ENCODE assay signal across 9 cellular contexts in genomic region chr6:29850011-29850553, GRCh38. TPM values are rescaled to one million over a fixed set of nuclear protein-coding genes. Genes with fewer than 3 reads are reported as not detected.
DNase-seq lines count a peak whose midpoint lies in the region; ATAC-seq, FAIRE-seq and TF ChIP-seq lines count a peak whose summit lies in the region.
"Had no signal": no experiment of that assay in that cellular context is flagged by ENCODE, and none has a peak within 500 bp of the region (broad histone marks: within the 10 kb centered on the region; RNA-seq: fewer than 3 reads in every experiment).

No MANE protein-coding gene starts in this region.

- H3K36me3 ChIP-seq in HepG2 (replicated peaks in 1 of 2; ENCODE audit: control insufficient read depth in 1 of 2, insufficient read depth in 2 of 2, low read length in 2 of 2) (no peaks in the 10 kb centered on the region), aorta (ENCODE audit: control insufficient read depth in 1 of 2, insufficient read depth in 2 of 2, low read length in 1 of 2) (no peaks in the 10 kb centered on the region)

- H3K27me3 ChIP-seq in HepG2 (ENCODE audit: control insufficient read depth in 1 of 2, insufficient read depth in 2 of 2, low read length in 2 of 2): peaks cover 0 to 1% of the 10 kb centered on the region in 2 experiments; a peak in 2 of 5 replicates
- H3K27me3 ChIP-seq in aorta (ENCODE audit: control insufficient read depth in 1 of 2, insufficient read depth in 2 of 2, low read length in 1 of 2): no peaks in the 10 kb centered on the region

- H2AFZ ChIP-seq in HepG2 (ENCODE audit: low read length): no peak overlapping the region

- H3K79me2 ChIP-seq in HepG2 (ENCODE audit: insufficient read depth, low read length): no peaks in the 10 kb centered on the region

- TF ChIP-seq EP300 in HepG2 (IDR thresholded peaks at IDR 0.05; ENCODE audit: low read depth in 2 of 2, low read length in 2 of 2) (no peak), HepG2 (CRISPR knock-in tag; IDR thresholded peaks at IDR 0.05; ENCODE audit: borderline replicate concordance) (no peak)

- H3K27ac ChIP-seq in HepG2 (ENCODE audit: extremely low read length, insufficient read depth, low read length): no peak overlapping the region
- no peak overlapping the region for H3K27ac ChIP-seq in aorta (ENCODE audit: low read depth in 1 of 2, low read length in 2 of 2)
- H3K27ac ChIP-seq: HL-60 had no signal

- no peak for FAIRE-seq in HepG2 (lab: Jason Lieb, UNC)

- H3K4me2 ChIP-seq in HepG2 (ENCODE audit: low read depth, low read length): no peak overlapping the region

- H4K20me1 ChIP-seq in HepG2 (ENCODE audit: insufficient read depth, low read length): no peaks in the 10 kb centered on the region

- intact Hi-C loops in HepG2 (cut with micrococcal nuclease; ENCODE audit: unreplicated experiment): no loop called here
- intact Hi-C loops in aorta (cut with DNase I): loop anchor here in 1 of 2 donors (10.0 kb wide), 1 partner anchor 285 kb away; the partner anchor contains the start of gene TRIM40

- TF ChIP-seq POLR2A in HepG2 (IDR thresholded peaks at IDR 0.05; ENCODE audit: insufficient read depth in 1 of 2, low read depth in 2 of 2, low read length in 2 of 2): no peak

- H3K27ac Mint-ChIP-seq in activated naive CD8-positive, alpha-beta T cell treated with anti-CD3 and anti-CD28 coated beads, Interleukin-2, amount 10 ng/mL, durations not matched to agents 7 days and 5 days: no peak overlapping the region

- peaks cover 16% of the 10 kb centered on the region for H3K4me1 Mint-ChIP-seq in activated naive CD8-positive, alpha-beta T cell treated with anti-CD3 and anti-CD28 coated beads, Interleukin-2, amount 10 ng/mL, durations not matched to agents 7 days and 5 days

- DNase-seq in stimulated activated CD4-positive, alpha-beta T cell treated with anti-CD3 and anti-CD28 coated beads, Interleukin-15, amount 100 ng/mL, for 24 hours: peak; percentile 46
- DNase-seq in stimulated activated CD4-positive, alpha-beta T cell treated with anti-CD3 and anti-CD28 coated beads, Interleukin-4, amount 100 ng/mL, for 4 hours: no peak
- DNase-seq in activated naive CD8-positive, alpha-beta T cell treated with anti-CD3 and anti-CD28 coated beads, Interleukin-2, amount 10 ng/mL, durations not matched to agents 7 days and 5 days: peak; percentile 49
- DNase-seq in HepG2 (ENCODE audit: low spot score): no peak
- no peak for DNase-seq in aorta
- DNase-seq in NCI-H2081 (lab: John Stamatoyannopoulos, UW): no peak
- no peak for DNase-seq in RPMI8226

- H3K36me3 Mint-ChIP-seq in activated naive CD8-positive, alpha-beta T cell treated with anti-CD3 and anti-CD28 coated beads, Interleukin-2, amount 10 ng/mL, durations not matched to agents 7 days and 5 days: no peaks in the 10 kb centered on the region

- H3K4me1 ChIP-seq in HepG2 (ENCODE audit: insufficient read depth, low read length): no peaks in the 10 kb centered on the region
- H3K4me1 ChIP-seq in aorta (ENCODE audit: control insufficient read depth in 1 of 2, insufficient read depth in 2 of 2, low read length in 2 of 2): no peaks in the 10 kb centered on the region

- no peaks in the 10 kb centered on the region for H3K9me3 ChIP-seq in HepG2 (ENCODE audit: low read length)
- H3K9me3 ChIP-seq in aorta (ENCODE audit: control insufficient read depth, low read length): no peaks in the 10 kb centered on the region

- H3K27me3 Mint-ChIP-seq in activated naive CD8-positive, alpha-beta T cell treated with anti-CD3 and anti-CD28 coated beads, Interleukin-2, amount 10 ng/mL, durations not matched to agents 7 days and 5 days: peaks cover 79% of the 10 kb centered on the region

- no TSS peak for BruUV-seq in HepG2 (replicated peaks; lab: Mats Ljungman, UMichigan)

- TF ChIP-seq CTCF in HepG2 (CRISPR knock-in tag; IDR thresholded peaks at IDR 0.05): no peak

- H3K4me3 Mint-ChIP-seq in activated naive CD8-positive, alpha-beta T cell treated with anti-CD3 and anti-CD28 coated beads, Interleukin-2, amount 10 ng/mL, durations not matched to agents 7 days and 5 days: peak overlapping the region; percentile 55

- POLR2A ChIA-PET in activated naive CD8-positive, alpha-beta T cell treated with anti-CD3 and anti-CD28 coated beads, Interleukin-2, amount 10 ng/mL, durations not matched to agents 7 days and 5 days (lab: Charles Lee): no interaction called here
- POLR2A ChIA-PET in HepG2 (lab: Yijun Ruan, JAX): no interaction called here

- no peaks in the 10 kb centered on the region for H3K9me3 Mint-ChIP-seq in activated naive CD8-positive, alpha-beta T cell treated with anti-CD3 and anti-CD28 coated beads, Interleukin-2, amount 10 ng/mL, durations not matched to agents 7 days and 5 days

- H3K9ac ChIP-seq in HepG2 (ENCODE audit: insufficient read depth, low read depth, low read length): no peak overlapping the region

- 66% methylated on average over 37 of the region's 38 CpGs for WGBS in HepG2 (ENCODE audit: low lambda C conversion rate)
- WGBS in aorta, 2 donors: 7 to 11% methylated on average over 30 to 38 of the region's 38 CpGs

- no peak for TF ChIP-seq RAD21 in HepG2 (CRISPR knock-in tag; IDR thresholded peaks at IDR 0.05)

- H3K4me3 ChIP-seq in HepG2 (replicated peaks in 1 of 3; ENCODE audit: insufficient read depth in 1 of 3, low read depth in 2 of 3, low read length in 3 of 3) (no peak overlapping the region), aorta (ENCODE audit: low read length in 2 of 2) (no peak overlapping the region)

- no peak for ATAC-seq in activated naive CD8-positive, alpha-beta T cell treated with anti-CD3 and anti-CD28 coated beads, Interleukin-2, amount 10 ng/mL, durations not matched to agents 7 days and 5 days (ENCODE audit: low read depth)
- ATAC-seq in HepG2: no peak
- peak; percentile 30 for ATAC-seq in aorta (ENCODE audit: low FRiP score)
- no peak for ATAC-seq in GM19324 (IDR thresholded peaks at IDR 0.05; ENCODE audit: low FRiP score, unreplicated experiment)

- CTCF ChIA-PET in HepG2 (lab: Yijun Ruan, JAX; ENCODE audit: low intra/inter-chr PET ratio, low total read pairs): interaction anchor here (6.8 kb wide), 1 partner anchor 163 kb away, joined by 134 read pairs; no protein-coding TSS in a partner anchor

- in situ Hi-C loops in HepG2 (cut with HindIII; ENCODE audit: extremely low pct_ligation_motif_present, low pct_unique_long_range_greater_than_20kb): no loop called here

TF ChIP-seq in HepG2, 621 proteins besides CTCF, POLR2A, EP300 and RAD21:
- TF ChIP-seq ATF7 (IDR thresholded peaks at IDR 0.05) (peak; percentile 47; the same call in 1 of the 2 replicates), ATF7 (CRISPR knock-in tag; IDR thresholded peaks at IDR 0.05) (no peak), FOXC1 (CRISPR knock-in tag; IDR thresholded peaks at IDR 0.05; ENCODE audit: borderline replicate concordance) (no peak), TCF12 (IDR thresholded peaks at IDR 0.05) (no peak), TCF12 (CRISPR knock-in tag; IDR thresholded peaks at IDR 0.05) (no peak), KDM5B (CRISPR knock-in tag; IDR thresholded peaks at IDR 0.05; ENCODE audit: borderline replicate concordance) (no peak), ISX (CRISPR knock-in tag; conservative IDR thresholded peaks at IDR 0.05) (no peak), CREB1 (IDR thresholded peaks at IDR 0.05) (peak; percentile 89), CREB1 (CRISPR knock-in tag; IDR thresholded peaks at IDR 0.05) (no peak), ZNF44 (CRISPR knock-in tag; IDR thresholded peaks at IDR 0.05) (no peak)

RNA-seq across cellular contexts. Expression of gene HLA-G, which starts 22.5 kb away (rescaled TPM):
- total RNA-seq in activated naive CD8-positive, alpha-beta T cell treated with anti-CD3 and anti-CD28 coated beads, Interleukin-2, amount 10 ng/mL, durations not matched to agents 7 days and 5 days: 1 to 10 TPM; 1.6 to 2.0 TPM
- total RNA-seq in HepG2 (2016; rRNA removed; fragmentation: Illumina TruSeq; extraction: Trizol) (0.15 and 0.29 TPM in 2 replicates), aorta (1 to 10 TPM in 1 of 2 donors, under 1 TPM in 1; 0.29 to 1.3 TPM)
- 0.18 TPM in 1 of 2 replicates, not detected in the other for total RNA-seq in HepG2 (2016; cell fraction: cytosol; rRNA removed; fragmentation: Illumina TruSeq; extraction: Trizol; ENCODE audit: low read depth)
- total RNA-seq in HepG2 (2016; cell fraction: insoluble cytoplasmic fraction; rRNA removed; fragmentation: Illumina TruSeq; extraction: Trizol): 0.37 TPM in 1 of 2 replicates, not detected in the other
- total RNA-seq in HepG2 (2016; cell fraction: membrane; rRNA removed; fragmentation: Illumina TruSeq; extraction: Trizol): not detected in 2 replicates
- 0.31 TPM in 1 of 2 replicates, not detected in the other for total RNA-seq in HepG2 (2016; cell fraction: nucleus; rRNA removed; fragmentation: Illumina TruSeq; extraction: Trizol)
- polyA plus RNA-seq in HepG2 (2011; rRNA removed) (0.30 and 0.80 TPM in 2 replicates), aorta (under 1 TPM in 1 of 2 donors, not detected in 1; 0.88 TPM)
- polyA plus RNA-seq in HepG2 (2011; cell fraction: cytosol; rRNA removed): 1.1 and 1.6 TPM in 2 replicates
- polyA plus RNA-seq in HepG2 (2011; cell fraction: nucleus; rRNA removed): 0.26 and 0.35 TPM in 2 replicates
- 0.38 TPM in 1 of 2 replicates, not detected in the other for polyA plus RNA-seq in HepG2 (2012)
- polyA plus RNA-seq in HepG2 (2016; cell fraction: cytosol; fragmentation: Illumina TruSeq; extraction: Trizol; ENCODE audit: low read depth): not detected in 2 replicates
- not detected in 2 replicates for polyA plus RNA-seq in HepG2 (2016; cell fraction: insoluble cytoplasmic fraction; fragmentation: Illumina TruSeq; extraction: Trizol; ENCODE audit: low read depth)
- not detected in 2 replicates for polyA plus RNA-seq in HepG2 (2016; cell fraction: membrane; fragmentation: Illumina TruSeq; extraction: Trizol; ENCODE audit: low read depth)
- 0.49 TPM in 1 of 2 replicates, not detected in the other for polyA plus RNA-seq in HepG2 (2016; cell fraction: nucleus; fragmentation: Illumina TruSeq; extraction: Trizol; ENCODE audit: insufficient read depth, low read depth)
- polyA minus RNA-seq in HepG2 (2011; rRNA and poly(A)+ RNA removed; ENCODE audit: low replicate concordance): 0.28 TPM in 1 of 2 replicates, not detected in the other
- not detected in 2 replicates for polyA minus RNA-seq in HepG2 (2011; cell fraction: cytosol; rRNA and poly(A)+ RNA removed)
- not detected in 2 replicates for polyA minus RNA-seq in HepG2 (2011; cell fraction: nucleus; rRNA and poly(A)+ RNA removed)

Comparison
In these comparisons a context has a peak if more than half of its experiments do, and no peak if none do; other contexts are left out.
1. DNase-seq: peak in stimulated activated CD4-positive, alpha-beta T cell treated with anti-CD3 and anti-CD28 coated beads, Interleukin-15, amount 100 ng/mL, for 24 hours (single experiment) and activated naive CD8-positive, alpha-beta T cell treated with anti-CD3 and anti-CD28 coated beads, Interleukin-2, amount 10 ng/mL, durations not matched to agents 7 days and 5 days (single experiment); none in stimulated activated CD4-positive, alpha-beta T cell treated with anti-CD3 and anti-CD28 coated beads, Interleukin-4, amount 100 ng/mL, for 4 hours (0 of 2), HepG2 (single experiment), aorta (0 of 2), NCI-H2081 (0 of 2) and RPMI8226 (single experiment).